Comparison of ENCODE assay signal across 1 cellular context in genomic region chr6:149138093-149138492, GRCh38.
TF ChIP-seq lines count a peak whose summit lies in the region.

No MANE protein-coding gene starts in this region.

TF ChIP-seq in GM23338, 12 proteins besides CTCF, POLR2A, EP300 and RAD21 (continued from another document):
- TF ChIP-seq ETS1 (IDR thresholded peaks at IDR 0.05) = no peak
- no peak for TF ChIP-seq ZNF114 (CRISPR knock-in tag; IDR thresholded peaks at IDR 0.05)
- no peak for TF ChIP-seq NANOG (IDR thresholded peaks at IDR 0.05; ENCODE audit: borderline replicate concordance)
- TF ChIP-seq POLR2AphosphoS5 (IDR thresholded peaks at IDR 0.05; ENCODE audit: low read depth) = no peak
- TF ChIP-seq, protein P1, sequence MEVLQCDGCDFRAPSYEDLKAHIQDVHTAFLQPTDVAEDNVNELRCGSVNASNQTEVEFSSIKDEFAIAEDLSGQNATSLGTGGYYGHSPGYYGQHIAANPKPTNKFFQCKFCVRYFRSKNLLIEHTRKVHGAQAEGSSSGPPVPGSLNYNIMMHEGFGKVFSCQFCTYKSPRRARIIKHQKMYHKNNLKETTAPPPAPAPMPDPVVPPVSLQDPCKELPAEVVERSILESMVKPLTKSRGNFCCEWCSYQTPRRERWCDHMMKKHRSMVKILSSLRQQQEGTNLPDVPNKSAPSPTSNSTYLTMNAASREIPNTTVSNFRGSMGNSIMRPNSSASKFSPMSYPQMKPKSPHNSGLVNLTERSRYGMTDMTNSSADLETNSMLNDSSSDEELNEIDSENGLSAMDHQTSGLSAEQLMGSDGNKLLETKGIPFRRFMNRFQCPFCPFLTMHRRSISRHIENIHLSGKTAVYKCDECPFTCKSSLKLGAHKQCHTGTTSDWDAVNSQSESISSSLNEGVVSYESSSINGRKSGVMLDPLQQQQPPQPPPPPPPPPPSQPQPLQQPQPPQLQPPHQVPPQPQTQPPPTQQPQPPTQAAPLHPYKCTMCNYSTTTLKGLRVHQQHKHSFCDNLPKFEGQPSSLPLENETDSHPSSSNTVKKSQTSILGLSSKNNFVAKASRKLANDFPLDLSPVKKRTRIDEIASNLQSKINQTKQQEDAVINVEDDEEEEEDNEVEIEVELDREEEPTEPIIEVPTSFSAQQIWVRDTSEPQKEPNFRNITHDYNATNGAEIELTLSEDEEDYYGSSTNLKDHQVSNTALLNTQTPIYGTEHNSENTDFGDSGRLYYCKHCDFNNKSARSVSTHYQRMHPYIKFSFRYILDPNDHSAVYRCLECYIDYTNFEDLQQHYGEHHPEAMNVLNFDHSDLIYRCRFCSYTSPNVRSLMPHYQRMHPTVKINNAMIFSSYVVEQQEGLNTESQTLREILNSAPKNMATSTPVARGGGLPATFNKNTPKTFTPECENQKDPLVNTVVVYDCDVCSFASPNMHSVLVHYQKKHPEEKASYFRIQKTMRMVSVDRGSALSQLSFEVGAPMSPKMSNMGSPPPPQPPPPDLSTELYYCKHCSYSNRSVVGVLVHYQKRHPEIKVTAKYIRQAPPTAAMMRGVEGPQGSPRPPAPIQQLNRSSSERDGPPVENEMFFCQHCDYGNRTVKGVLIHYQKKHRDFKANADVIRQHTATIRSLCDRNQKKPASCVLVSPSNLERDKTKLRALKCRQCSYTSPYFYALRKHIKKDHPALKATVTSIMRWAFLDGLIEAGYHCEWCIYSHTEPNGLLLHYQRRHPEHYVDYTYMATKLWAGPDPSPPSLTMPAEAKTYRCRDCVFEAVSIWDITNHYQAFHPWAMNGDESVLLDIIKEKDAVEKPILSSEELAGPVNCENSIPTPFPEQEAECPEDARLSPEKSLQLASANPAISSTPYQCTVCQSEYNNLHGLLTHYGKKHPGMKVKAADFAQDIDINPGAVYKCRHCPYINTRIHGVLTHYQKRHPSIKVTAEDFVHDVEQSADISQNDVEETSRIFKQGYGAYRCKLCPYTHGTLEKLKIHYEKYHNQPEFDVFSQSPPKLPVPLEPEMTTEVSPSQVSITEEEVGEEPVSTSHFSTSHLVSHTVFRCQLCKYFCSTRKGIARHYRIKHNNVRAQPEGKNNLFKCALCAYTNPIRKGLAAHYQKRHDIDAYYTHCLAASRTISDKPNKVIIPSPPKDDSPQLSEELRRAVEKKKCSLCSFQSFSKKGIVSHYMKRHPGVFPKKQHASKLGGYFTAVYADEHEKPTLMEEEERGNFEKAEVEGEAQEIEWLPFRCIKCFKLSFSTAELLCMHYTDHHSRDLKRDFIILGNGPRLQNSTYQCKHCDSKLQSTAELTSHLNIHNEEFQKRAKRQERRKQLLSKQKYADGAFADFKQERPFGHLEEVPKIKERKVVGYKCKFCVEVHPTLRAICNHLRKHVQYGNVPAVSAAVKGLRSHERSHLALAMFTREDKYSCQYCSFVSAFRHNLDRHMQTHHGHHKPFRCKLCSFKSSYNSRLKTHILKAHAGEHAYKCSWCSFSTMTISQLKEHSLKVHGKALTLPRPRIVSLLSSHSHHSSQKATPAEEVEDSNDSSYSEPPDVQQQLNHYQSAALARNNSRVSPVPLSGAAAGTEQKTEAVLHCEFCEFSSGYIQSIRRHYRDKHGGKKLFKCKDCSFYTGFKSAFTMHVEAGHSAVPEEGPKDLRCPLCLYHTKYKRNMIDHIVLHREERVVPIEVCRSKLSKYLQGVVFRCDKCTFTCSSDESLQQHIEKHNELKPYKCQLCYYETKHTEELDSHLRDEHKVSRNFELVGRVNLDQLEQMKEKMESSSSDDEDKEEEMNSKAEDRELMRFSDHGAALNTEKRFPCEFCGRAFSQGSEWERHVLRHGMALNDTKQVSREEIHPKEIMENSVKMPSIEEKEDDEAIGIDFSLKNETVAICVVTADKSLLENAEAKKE (CRISPR knock-in tag; IDR thresholded peaks at IDR 0.05) = no peak
